In genomic region chr5:178551059-178551458, GRCh38 we compare ENCODE assay signal across 1 cellular context.
TF ChIP-seq lines count a peak whose summit lies in the region.

No MANE protein-coding gene starts in this region.

TF ChIP-seq in GM12878, 131 proteins besides CTCF, POLR2A, EP300 and RAD21:
- no peak for TF ChIP-seq ATF3 (IDR thresholded peaks at IDR 0.05; ENCODE audit: borderline replicate concordance, extremely low read depth, low read depth, low read length)
- TF ChIP-seq SMC3 (IDR thresholded peaks at IDR 0.05; ENCODE audit: borderline replicate concordance, low read length): peak; percentile 46; the same call in 1 of the 2 replicates
